ENCODE assay signal across 10 cellular contexts in the genomic region with DNA sequence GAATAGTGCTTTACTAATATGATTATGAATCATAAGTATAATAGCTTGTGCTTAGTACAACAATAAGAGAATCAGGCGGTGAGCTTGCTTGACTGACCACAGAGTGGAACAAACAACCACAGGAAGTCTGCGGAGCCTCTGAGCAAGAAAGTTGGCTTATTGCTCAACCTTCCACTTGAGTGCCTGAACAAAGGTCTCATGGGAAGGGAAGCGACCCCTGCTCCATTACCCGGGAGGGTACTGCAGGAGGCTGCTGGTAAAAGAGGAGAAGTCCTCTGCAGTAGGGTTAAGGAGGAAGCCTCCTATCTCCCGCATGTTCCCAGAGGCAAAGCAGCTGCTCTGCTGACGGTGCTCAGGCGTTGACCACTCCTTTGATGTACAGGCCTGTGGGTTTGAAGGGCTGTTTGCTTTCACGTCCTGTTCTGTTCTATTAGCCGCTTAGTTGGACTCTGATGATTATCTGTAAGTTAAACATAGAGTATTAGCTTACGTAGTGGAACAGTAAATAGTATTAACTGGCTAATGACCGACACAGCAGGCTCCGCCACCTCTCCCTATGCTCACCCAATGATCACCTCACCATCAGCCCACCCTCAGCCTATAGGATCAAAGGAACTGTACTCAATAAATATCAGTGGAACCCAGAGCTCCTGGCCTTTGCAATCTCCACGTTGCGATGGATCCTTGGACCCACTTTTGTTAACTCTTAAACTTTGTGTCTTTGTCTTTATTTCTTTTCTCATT. TPM values are rescaled to one million over a fixed set of nuclear protein-coding genes. Genes with fewer than 3 reads are reported as not detected.
DNase-seq lines count a peak whose midpoint lies in the region; ATAC-seq and TF ChIP-seq lines count a peak whose summit lies in the region.
"Had no signal": no experiment of that assay in that cellular context is flagged by ENCODE, and none has a peak within 500 bp of the region (broad histone marks: within the 10 kb centered on the region; RNA-seq: fewer than 3 reads in every experiment).

No MANE protein-coding gene starts in this region.

- TF ChIP-seq CTCF in ascending aorta (IDR thresholded peaks at IDR 0.05): no peak

- H3K36me3 ChIP-seq in ascending aorta: no peaks in the 10 kb centered on the region

- no peak overlapping the region for H3K4me3 Mint-ChIP-seq in activated CD4-positive, alpha-beta T cell treated with anti-CD3 and anti-CD28 coated beads for 36 hours
- H3K4me3 Mint-ChIP-seq: CD8-positive, alpha-beta T cell had no signal

- peaks cover 36% of the 10 kb centered on the region for H3K27me3 Mint-ChIP-seq in activated CD4-positive, alpha-beta T cell treated with anti-CD3 and anti-CD28 coated beads for 36 hours

- peaks cover 4% of the 10 kb centered on the region for H3K4me1 Mint-ChIP-seq in activated CD4-positive, alpha-beta T cell treated with anti-CD3 and anti-CD28 coated beads for 36 hours

- no peaks in the 10 kb centered on the region for H3K9me3 Mint-ChIP-seq in activated CD4-positive, alpha-beta T cell treated with anti-CD3 and anti-CD28 coated beads for 36 hours (ENCODE audit: low read depth)
- H3K9me3 Mint-ChIP-seq: CD8-positive, alpha-beta T cell had no signal

- H3K27me3 ChIP-seq in ascending aorta (peaks cover 4% of the 10 kb centered on the region), layer of hippocampus (ENCODE audit: control insufficient read depth, insufficient read depth, low read length) (peaks cover 2% of the 10 kb centered on the region)

- peak; percentile 67 for DNase-seq in activated CD4-positive, alpha-beta T cell treated with anti-CD3 and anti-CD28 coated beads for 36 hours
- DNase-seq in activated CD4-positive, alpha-beta T cell treated with anti-CD3 and anti-CD28 coated beads, Interleukin-2, amount 50 U/mL, for 4 hours: no peak
- DNase-seq in M059J (ENCODE audit: low read depth) (peak; percentile 50), ascending aorta (ENCODE audit: low spot score in 2 of 2) (peak; percentile 48 to 78), substantia nigra (lab: John Stamatoyannopoulos, UW) (peak in 30 of 49 donors; percentile 7 to 70 (median 34)), NCI-H510A treated with DMSO at 0.1 percent for 48 hours (lab: John Stamatoyannopoulos, UW) (no peak), RKO (ENCODE audit: low spot score) (no peak)

- peak; percentile 67 for ATAC-seq in activated CD4-positive, alpha-beta T cell treated with anti-CD3 and anti-CD28 coated beads for 36 hours
- ATAC-seq: CD8-positive, alpha-beta T cell had no signal

- H3K9me3 ChIP-seq in ascending aorta: no peaks in the 10 kb centered on the region

- H3K4me1 ChIP-seq in ascending aorta: no peaks in the 10 kb centered on the region

- no peak overlapping the region for H3K27ac Mint-ChIP-seq in activated CD4-positive, alpha-beta T cell treated with anti-CD3 and anti-CD28 coated beads for 36 hours
- H3K27ac Mint-ChIP-seq: CD8-positive, alpha-beta T cell had no signal

- H3K36me3 Mint-ChIP-seq in activated CD4-positive, alpha-beta T cell treated with anti-CD3 and anti-CD28 coated beads for 36 hours (ENCODE audit: low read depth): no peaks in the 10 kb centered on the region
- H3K36me3 Mint-ChIP-seq: CD8-positive, alpha-beta T cell had no signal

- H3K4me3 ChIP-seq in ascending aorta: no peak overlapping the region

- H3K27ac ChIP-seq in ascending aorta: peak overlapping the region in 1 of 2 donors; percentile 15
- peak overlapping the region; percentile 3 for H3K27ac ChIP-seq in layer of hippocampus (ENCODE audit: low read depth, low read length)
- peak overlapping the region; percentile 56 for H3K27ac ChIP-seq in substantia nigra (ENCODE audit: low read depth, low read length, poor library complexity, severe bottlenecking)

- CTCF ChIA-PET in activated CD4-positive, alpha-beta T cell treated with anti-CD3 and anti-CD28 coated beads for 36 hours (lab: Charles Lee): interaction anchor here (1.0 to 10.2 kb wide), 24 partner anchors 10 to 312 kb away, joined by 3 to 315 read pairs (median 4); partner anchors contain the start of genes ALOX12B, ALOXE3 and RNF227

- POLR2A ChIA-PET in activated CD4-positive, alpha-beta T cell treated with anti-CD3 and anti-CD28 coated beads for 36 hours (lab: Charles Lee): no interaction called here

- intact Hi-C loops in activated CD4-positive, alpha-beta T cell treated with anti-CD3 and anti-CD28 coated beads for 36 hours (cut with DNase I, micrococcal nuclease): loop anchor here (2.0 to 5.0 kb wide), 3 partner anchors 144 to 234 kb away; no protein-coding TSS in a partner anchor
- intact Hi-C loops in ascending aorta (cut with DNase I): loop anchor here (5.0 to 10.0 kb wide), 2 partner anchors 144 to 232 kb away; no protein-coding TSS in a partner anchor

RNA-seq across cellular contexts. Expression of gene ALOX15B, which starts 17.5 kb away (rescaled TPM):
- under 1 TPM; 0.09 to 0.18 TPM for total RNA-seq in activated CD4-positive, alpha-beta T cell treated with anti-CD3 and anti-CD28 coated beads for 36 hours
- not detected in 2 replicates for total RNA-seq in M059J (2014; rRNA removed; shearing (Covaris generic))
- total RNA-seq in ascending aorta: 2.3 TPM
- total RNA-seq: CD8-positive, alpha-beta T cell had no signal

RNA-seq across cellular contexts. Expression of gene ALOX12B, which starts 31.1 kb away (rescaled TPM):
- total RNA-seq in activated CD4-positive, alpha-beta T cell treated with anti-CD3 and anti-CD28 coated beads for 36 hours: 1 to 10 TPM; 3.3 to 3.6 TPM
- total RNA-seq in M059J (2014; rRNA removed; shearing (Covaris generic)): not detected in 2 replicates
- not detected for total RNA-seq in ascending aorta
- total RNA-seq: skeletal muscle tissue had no signal

RNA-seq across cellular contexts. Expression of gene GUCY2D, which starts 54.0 kb away (rescaled TPM):
- not detected for total RNA-seq in activated CD4-positive, alpha-beta T cell treated with anti-CD3 and anti-CD28 coated beads for 36 hours
- total RNA-seq in M059J (2014; rRNA removed; shearing (Covaris generic)): not detected in 2 replicates
- not detected for total RNA-seq in ascending aorta
- total RNA-seq: CD8-positive, alpha-beta T cell; skeletal muscle tissue had no signal

Comparison
In these comparisons a context has a peak if more than half of its experiments do, and no peak if none do; other contexts are left out.
1. DNase-seq: peak in activated CD4-positive, alpha-beta T cell treated with anti-CD3 and anti-CD28 coated beads for 36 hours (single experiment), M059J (single experiment), ascending aorta (2 of 2) and substantia nigra (30 of 49); none in activated CD4-positive, alpha-beta T cell treated with anti-CD3 and anti-CD28 coated beads, Interleukin-2, amount 50 U/mL, for 4 hours (0 of 2), NCI-H510A treated with DMSO at 0.1 percent for 48 hours (single experiment) and RKO (single experiment).